In the genomic region with DNA sequence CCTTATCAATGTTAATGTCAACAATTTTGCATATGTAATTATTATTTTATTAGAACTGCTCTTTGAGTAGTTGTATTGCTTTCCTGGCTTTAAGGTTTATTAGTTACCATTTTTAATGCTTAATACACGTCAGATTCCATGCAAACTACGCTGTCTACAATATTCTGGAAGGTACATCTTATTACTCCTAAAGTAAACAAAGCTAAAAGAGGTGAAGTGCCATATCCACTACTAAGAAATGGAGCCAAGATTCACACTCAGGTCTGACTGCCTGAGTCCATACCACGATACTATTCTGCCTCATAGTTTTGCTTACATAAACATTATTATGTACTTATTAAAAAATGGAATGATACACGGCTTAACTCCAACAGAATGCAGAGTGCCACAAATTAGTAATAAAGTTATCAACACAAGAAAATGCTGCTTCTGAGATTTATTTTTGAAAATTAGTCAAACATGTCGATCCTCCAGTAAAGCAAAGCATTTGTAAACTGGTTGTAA, we compare ENCODE assay signal across 9 cellular contexts. TPM values are rescaled to one million over a fixed set of nuclear protein-coding genes. Genes with fewer than 3 reads are reported as not detected.
DNase-seq lines count a peak whose midpoint lies in the region; ATAC-seq and TF ChIP-seq lines count a peak whose summit lies in the region.
"Had no signal": no experiment of that assay in that cellular context is flagged by ENCODE, and none has a peak within 500 bp of the region (broad histone marks: within the 10 kb centered on the region; RNA-seq: fewer than 3 reads in every experiment).

No MANE protein-coding gene starts in this region.

- no peaks in the 10 kb centered on the region for H3K36me3 ChIP-seq in CD4-positive, alpha-beta memory T cell (ENCODE audit: insufficient read depth, low read length)
- H3K36me3 ChIP-seq in MM.1S (replicated peaks; ENCODE audit: insufficient read depth, low read length) (no peaks in the 10 kb centered on the region), duodenal mucosa (ENCODE audit: control insufficient read depth in 1 of 2, insufficient read depth in 2 of 2, low read length in 2 of 2) (no peaks in the 10 kb centered on the region), neutrophil (no peaks in the 10 kb centered on the region)

- CTCF ChIA-PET in CD4-positive, alpha-beta memory T cell (lab: Charles Lee; ENCODE audit: partially characterized antibody), result interaction anchor here (0.9 to 6.7 kb wide), 8 partner anchors 9 to 234 kb away, joined by 3 to 101 read pairs (median 6); partner anchors contain the start of genes ELAPOR2 and TMEM243

- H2AFZ ChIP-seq in MM.1S (ENCODE audit: low read length), result peak overlapping the region; percentile 59; the same call in 1 of the 2 replicates

- peaks cover 0 to 13% of the 10 kb centered on the region in 2 donors for H3K36me3 Mint-ChIP-seq in CD4-positive, alpha-beta memory T cell

- no peak overlapping the region for H3K4me3 ChIP-seq in CD4-positive, alpha-beta memory T cell (ENCODE audit: low read length in 2 of 2)
- H3K4me3 ChIP-seq in MM.1S (ENCODE audit: low read length) (peak overlapping the region; percentile 66), duodenal mucosa (ENCODE audit: low read depth in 1 of 2, low read length in 2 of 2) (peak overlapping the region; percentile 83 to 94), neutrophil (ENCODE audit: low read depth in 1 of 2, low read length in 1 of 2) (no peak overlapping the region)

- peaks cover 21 to 39% (median 32%) of the 10 kb centered on the region in 4 donors for H3K4me1 Mint-ChIP-seq in CD4-positive, alpha-beta memory T cell

- no peak for TF ChIP-seq POLR2A in erythroblast (IDR thresholded peaks at IDR 0.05; ENCODE audit: low read length)

- intact Hi-C loops in CD4-positive, alpha-beta memory T cell (cut with micrococcal nuclease), result no loop called here

- H4K20me1 ChIP-seq in MM.1S (ENCODE audit: insufficient read depth, low read length), result peaks cover under 1% of the 10 kb centered on the region; the same call in 1 of the 2 replicates

- H3K27me3 ChIP-seq in CD4-positive, alpha-beta memory T cell (ENCODE audit: insufficient read depth, low read length), result no peaks in the 10 kb centered on the region
- H3K27me3 ChIP-seq in MM.1S (replicated peaks; ENCODE audit: insufficient read depth, low read length), result no peaks in the 10 kb centered on the region
- no peaks in the 10 kb centered on the region for H3K27me3 ChIP-seq in duodenal mucosa (ENCODE audit: control insufficient read depth in 1 of 2, insufficient read depth in 2 of 2, low read length in 2 of 2)
- H3K27me3 ChIP-seq in neutrophil, result no peaks in the 10 kb centered on the region

- peak overlapping the region; percentile 77; the same call in 1 of the 2 replicates for H3K9ac ChIP-seq in MM.1S (ENCODE audit: low read length)
- peak overlapping the region; percentile 54 to 92 for H3K9ac ChIP-seq in duodenal mucosa (ENCODE audit: low read depth in 1 of 2, low read length in 2 of 2)

- TF ChIP-seq CTCF in MM.1S (IDR thresholded peaks at IDR 0.05; ENCODE audit: low read length) (no peak), neutrophil (IDR thresholded peaks at IDR 0.05) (no peak)

- H3K9me2 ChIP-seq in MM.1S (replicated peaks; ENCODE audit: insufficient read depth, low read length), result no peaks in the 10 kb centered on the region

- H3K27me3 Mint-ChIP-seq in CD4-positive, alpha-beta memory T cell, result no peaks in the 10 kb centered on the region

- H3K27ac Mint-ChIP-seq in CD4-positive, alpha-beta memory T cell, result peak overlapping the region; percentile 56 to 100 (median 97)

- ATAC-seq in GM21515 (IDR thresholded peaks at IDR 0.05; ENCODE audit: unreplicated experiment), result no peak

- no peaks in the 10 kb centered on the region for H3K9me3 ChIP-seq in CD4-positive, alpha-beta memory T cell (ENCODE audit: control insufficient read depth in 1 of 2, low read length in 2 of 2)
- H3K9me3 ChIP-seq in MM.1S (replicated peaks; ENCODE audit: insufficient read depth, low read length) (no peaks in the 10 kb centered on the region), duodenal mucosa (ENCODE audit: control insufficient read depth in 1 of 2, low read length in 2 of 2) (no peaks in the 10 kb centered on the region), neutrophil (no peaks in the 10 kb centered on the region)

- peak overlapping the region in 7 of 8 donors; percentile 35 to 99 (median 94) for H3K4me3 Mint-ChIP-seq in CD4-positive, alpha-beta memory T cell

- H3K9me3 Mint-ChIP-seq in CD4-positive, alpha-beta memory T cell, result no peaks in the 10 kb centered on the region
- H3K9me3 Mint-ChIP-seq: T-helper 1 cell treated with Interleukin-12 subunit alpha and Interleukin-12 subunit beta and Interleukin-4 antibody, amounts not matched to agents 30 μg/mL and 1 μg/mL, for 36 hours had no signal

- no peak for DNase-seq in CD4-positive, alpha-beta memory T cell
- DNase-seq in MM.1S, result no peak
- DNase-seq in activated gamma-delta T cell (lab: John Stamatoyannopoulos, UW), result no peak
- DNase-seq in dermis blood vessel endothelial cell, result no peak
- no peak for DNase-seq in erythroblast (lab: John Stamatoyannopoulos, UW)

- H3F3A ChIP-seq in MM.1S (ENCODE audit: insufficient read depth, low read length), result 0 out of 2 replicates have a peak, but pooled peaks cover 10% of the 10 kb centered on the region

- peaks cover 33% of the 10 kb centered on the region for H3K79me2 ChIP-seq in MM.1S (ENCODE audit: low read length)

- POLR2A ChIA-PET in CD4-positive, alpha-beta memory T cell (lab: Charles Lee; ENCODE audit: partially characterized antibody), result interaction anchor here (1.4 to 9.4 kb wide), 3 partner anchors 68 to 194 kb away, joined by 3 to 189 read pairs (median 12); partner anchors contain the start of genes CROT and TMEM243

- H3K4me2 ChIP-seq in MM.1S (ENCODE audit: low read depth, low read length), result peak overlapping the region; percentile 60

- peaks cover 35% of the 10 kb centered on the region for H3K4me1 ChIP-seq in CD4-positive, alpha-beta memory T cell (ENCODE audit: insufficient read depth, low read length)
- H3K4me1 ChIP-seq in MM.1S (ENCODE audit: low read length) (peaks cover 17% of the 10 kb centered on the region; the same call in 1 of the 2 replicates), duodenal mucosa (ENCODE audit: control insufficient read depth in 1 of 2, insufficient read depth in 2 of 2, low read length in 2 of 2) (peaks cover 21 to 31% of the 10 kb centered on the region in 2 donors), neutrophil (ENCODE audit: control insufficient read depth in 1 of 2, insufficient read depth in 1 of 2, low read depth in 1 of 2, low read length in 1 of 2) (peaks cover 32 to 34% of the 10 kb centered on the region in 2 experiments)

- H3K27ac ChIP-seq in CD4-positive, alpha-beta memory T cell (ENCODE audit: low read depth, low read length), result peak overlapping the region; percentile 82
- H3K27ac ChIP-seq in MM.1S (ENCODE audit: low read length) (no peak overlapping the region), duodenal mucosa (ENCODE audit: low read depth, low read length) (no peak overlapping the region), neutrophil (peak overlapping the region; percentile 94)

RNA-seq across cellular contexts. Expression of gene DMTF1, which starts 1.2 kb away (rescaled TPM):
- 100 to 1,000 TPM; 173 to 183 TPM for total RNA-seq in CD4-positive, alpha-beta memory T cell
- 10 to 100 TPM; 13.2 to 28.5 TPM for polyA plus RNA-seq in CD4-positive, alpha-beta memory T cell
- 44.4 and 72.0 TPM in 2 replicates for total RNA-seq in dermis blood vessel endothelial cell

Comparison
In these comparisons a context has a peak if more than half of its experiments do, and no peak if none do; other contexts are left out.
1. H3K27ac ChIP-seq: peak in CD4-positive, alpha-beta memory T cell (single experiment) and neutrophil (single experiment); none in MM.1S (single experiment) and duodenal mucosa (single experiment).
2. H3K4me3 ChIP-seq: peak in MM.1S (single experiment) and duodenal mucosa (2 of 2); none in CD4-positive, alpha-beta memory T cell (0 of 2) and neutrophil (0 of 2).